7 cellular contexts compared by ENCODE assay signal in the genomic region with DNA sequence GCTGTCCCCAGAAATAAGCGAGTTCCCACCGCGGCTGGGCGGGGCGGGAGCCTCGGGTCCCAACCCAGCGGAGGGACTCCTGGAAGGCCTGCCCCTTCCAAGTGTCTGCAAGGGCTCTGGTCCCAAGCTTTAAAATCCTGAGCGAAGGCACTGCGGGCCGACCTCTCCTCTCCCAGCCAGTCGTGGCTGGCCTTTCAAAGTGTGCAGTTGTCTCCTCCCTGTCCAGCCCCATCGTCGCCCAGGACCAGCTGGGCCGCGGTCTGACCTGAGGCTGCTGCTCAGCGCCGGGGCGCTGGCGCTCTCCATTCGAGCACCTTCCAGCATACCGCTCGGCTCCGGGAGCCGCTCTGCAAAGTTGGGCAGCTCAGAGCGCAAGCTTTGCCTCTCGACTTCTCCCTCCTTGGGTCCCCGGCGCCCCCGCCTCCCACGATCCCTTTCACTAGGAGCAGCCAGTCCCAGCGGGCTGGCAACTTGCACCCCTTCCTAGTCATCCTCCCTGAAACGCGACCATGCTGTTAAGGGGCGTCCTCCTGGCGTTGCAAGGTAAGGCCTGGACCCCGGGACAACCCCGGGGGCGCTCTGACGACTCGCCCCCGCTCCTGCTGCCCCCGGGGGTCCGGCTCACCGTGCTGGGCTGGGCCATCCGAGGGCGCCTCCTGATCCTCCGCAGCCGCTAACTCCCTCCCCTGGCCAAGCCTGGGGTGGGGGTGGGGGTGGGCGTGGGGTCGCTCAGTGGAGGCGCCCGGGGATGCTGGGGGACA. TPM values are rescaled to one million over a fixed set of nuclear protein-coding genes. Genes with fewer than 3 reads are reported as not detected.
DNase-seq lines count a peak whose midpoint lies in the region; ATAC-seq, FAIRE-seq and TF ChIP-seq lines count a peak whose summit lies in the region.

TSS of gene MAMDC2 (plus strand) at position 160 of the 761 bp plus-strand sequence. CDS start at position 510, 350 bp downstream.

- peak within 1 kb of the TSS; percentile 65 for H3K9ac ChIP-seq in keratinocyte (ENCODE audit: control insufficient read depth, extremely low read depth, insufficient read depth, low read length)

- H4K20me1 ChIP-seq in keratinocyte (ENCODE audit: control insufficient read depth, extremely low read depth, insufficient read depth, low read length) = no peaks in the 10 kb centered on the region

- H2AFZ ChIP-seq in keratinocyte (ENCODE audit: control insufficient read depth, low read length) = peak within 1 kb of the TSS; percentile 81

- no peak for ATAC-seq in GM21526 (IDR thresholded peaks at IDR 0.05; ENCODE audit: low FRiP score, unreplicated experiment)
- no peak for ATAC-seq in GM21717 (IDR thresholded peaks at IDR 0.05; ENCODE audit: unreplicated experiment)

- H3K27ac ChIP-seq in keratinocyte (ENCODE audit: control insufficient read depth, insufficient read depth, low read length) (peak within 1 kb of the TSS; percentile 32), small intestine (ENCODE audit: low read depth in 1 of 2, low read length in 1 of 2) (peak within 1 kb of the TSS in 1 of 2 donors; percentile 60)

- H3K4me1 ChIP-seq in keratinocyte (ENCODE audit: control insufficient read depth, extremely low read depth, insufficient read depth, low read length) = peaks cover 57% of the 10 kb centered on the region
- no peaks in the 10 kb centered on the region for H3K4me1 ChIP-seq in small intestine (ENCODE audit: control insufficient read depth in 2 of 2, insufficient read depth in 1 of 2, low read depth in 1 of 2, low read length in 1 of 2)

- TF ChIP-seq CTCF in bronchial epithelial cell (IDR thresholded peaks at IDR 0.05; ENCODE audit: insufficient read depth, low read length, severe bottlenecking) (no peak), keratinocyte (optimal IDR thresholded peaks at IDR 0.05 in 1 of 3, IDR thresholded peaks at IDR 0.05 in 1 of 3, conservative IDR thresholded peaks at IDR 0.05 in 1 of 3; ENCODE audit: extremely low read depth in 1 of 3, insufficient read depth in 2 of 3, low read length in 3 of 3) (no peak)

- H3K9me3 ChIP-seq in keratinocyte (ENCODE audit: control insufficient read depth, low read depth, low read length) (no peaks in the 10 kb centered on the region), small intestine (ENCODE audit: control insufficient read depth, low read depth) (no peaks in the 10 kb centered on the region)

- H3K79me2 ChIP-seq in keratinocyte (ENCODE audit: control insufficient read depth, insufficient read depth, low read length) = no peaks in the 10 kb centered on the region

- H3K4me3 ChIP-seq in bronchial epithelial cell (ENCODE audit: low read depth, low read length) = peak within 1 kb of the TSS; percentile 28
- H3K4me3 ChIP-seq in keratinocyte (ENCODE audit: control insufficient read depth in 2 of 3, extremely low read depth in 1 of 3, insufficient read depth in 2 of 3, low read depth in 1 of 3, low read length in 3 of 3) = peak within 1 kb of the TSS; percentile 30 to 71 (median 71)
- peak within 1 kb of the TSS; percentile 35 to 41 for H3K4me3 ChIP-seq in small intestine (ENCODE audit: low read depth in 1 of 2, low read length in 2 of 2)

- peak within 1 kb of the TSS; percentile 91 for H3K4me2 ChIP-seq in keratinocyte (ENCODE audit: control insufficient read depth, extremely low read depth, insufficient read depth, low read depth, low read length)

- DNase-seq in HuH-7 (ENCODE audit: low spot score) = peak; percentile 21
- DNase-seq in bronchial epithelial cell (ENCODE audit: low read depth) = peak; percentile 13
- no peak for DNase-seq in keratinocyte (ENCODE audit: low read depth, low spot score)
- DNase-seq in small intestine = no peak
- no peak for DNase-seq in activated gamma-delta T cell (lab: John Stamatoyannopoulos, UW)

- 2% methylated on average over 51 to 52 of the region's 52 CpGs for WGBS in small intestine, 3 donors

- dilution Hi-C loops in keratinocyte (cut with MboI; ENCODE audit: extremely low pct_ligation_motif_present, low sequenced_read_pairs) = no loop called here

- FAIRE-seq in bronchial epithelial cell (lab: Jason Lieb, UNC) (no peak), keratinocyte (lab: Jason Lieb, UNC) (no peak), small intestine (lab: Jason Lieb, UNC) (no peak)

- H3K36me3 ChIP-seq in bronchial epithelial cell (ENCODE audit: control insufficient read depth, insufficient read depth, low read length) (no peaks in the 10 kb centered on the region), keratinocyte (ENCODE audit: control insufficient read depth in 2 of 2, extremely low read depth in 1 of 2, insufficient read depth in 2 of 2, low read length in 2 of 2) (no peaks in the 10 kb centered on the region), small intestine (ENCODE audit: control insufficient read depth in 2 of 2, insufficient read depth in 2 of 2, low read length in 2 of 2) (no peaks in the 10 kb centered on the region)

- H3K9me1 ChIP-seq in keratinocyte (ENCODE audit: control insufficient read depth, extremely low read depth, insufficient read depth, low read length) = no peaks in the 10 kb centered on the region

- H3K27me3 ChIP-seq in bronchial epithelial cell (ENCODE audit: control insufficient read depth, insufficient read depth, low read length) = no peaks in the 10 kb centered on the region
- no peaks in the 10 kb centered on the region for H3K27me3 ChIP-seq in keratinocyte (ENCODE audit: control insufficient read depth, extremely low read depth, insufficient read depth, low read length)
- peaks cover 0 to 2% of the 10 kb centered on the region in 2 donors for H3K27me3 ChIP-seq in small intestine (ENCODE audit: control insufficient read depth in 2 of 2, insufficient read depth in 2 of 2, low read length in 2 of 2)

RNA-seq across cellular contexts. Expression of gene MAMDC2, which starts in this region (rescaled TPM):
- total RNA-seq in bronchial epithelial cell = 0.26 and 0.53 TPM in 2 replicates
- polyA plus RNA-seq in keratinocyte (1.3 to 8.2 TPM (median 4.2 TPM) in 3 replicates), small intestine (10 to 100 TPM in 1 of 3 donors, 1 to 10 TPM in 1, not detected in 1; 1.1 to 13.0 TPM)
- 0.21 TPM for polyA plus RNA-seq in keratinocyte (2011; ENCODE audit: low read depth)
- 0.83 and 1.1 TPM in 2 replicates for polyA plus RNA-seq in keratinocyte (2011; cell fraction: cytosol; rRNA removed)
- 3.7 and 4.0 TPM in 2 replicates for polyA plus RNA-seq in keratinocyte (2011; cell fraction: nucleus; rRNA removed)
- polyA plus RNA-seq in keratinocyte (2012; ENCODE audit: low replicate concordance) = 0.31 and 6.7 TPM in 2 replicates
- 2.0 to 4.7 TPM (median 4.4 TPM) in 3 replicates for polyA minus RNA-seq in keratinocyte
- 1.5 TPM for polyA minus RNA-seq in keratinocyte (2011; cell fraction: cytosol; rRNA and poly(A)+ RNA removed)
- 3.3 and 4.8 TPM in 2 replicates for polyA minus RNA-seq in keratinocyte (2011; cell fraction: nucleus; rRNA and poly(A)+ RNA removed)

Comparison
In these comparisons a context has a peak if more than half of its experiments do, and no peak if none do; other contexts are left out.
1. Peak in DNase-seq and H3K4me3 ChIP-seq in bronchial epithelial cell; RNA of the gene not detected or under 1 TPM.